ENCODE assay signal across 2 cellular contexts in the genomic region with DNA sequence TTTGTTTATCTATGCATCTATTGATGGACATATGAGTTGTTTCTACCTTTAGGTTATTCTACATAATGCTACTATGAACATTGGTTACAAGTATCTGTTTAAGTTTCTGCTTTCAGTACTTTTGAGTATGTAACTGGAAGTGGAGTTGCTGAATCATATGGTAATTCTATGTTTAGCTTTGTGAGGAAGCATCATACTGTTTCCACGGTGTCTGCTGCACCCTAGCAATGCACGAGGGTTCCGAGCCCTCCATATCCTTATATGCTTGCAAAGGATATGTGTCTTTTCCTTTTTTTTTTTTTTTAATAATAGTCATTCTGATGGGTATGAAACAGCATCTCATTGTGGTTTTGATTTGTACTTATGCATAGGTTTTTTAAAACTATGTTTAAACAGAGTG.
TF ChIP-seq lines count a peak whose summit lies in the region.

No MANE protein-coding gene starts in this region.

TF ChIP-seq in IMR-90, 13 proteins besides CTCF, POLR2A, EP300 and RAD21:
- no peak for TF ChIP-seq RFX5 (IDR thresholded peaks at IDR 0.05; ENCODE audit: low read depth, low read length)
- TF ChIP-seq SMC3 (IDR thresholded peaks at IDR 0.05; ENCODE audit: low read depth, low read length): no peak
- no peak for TF ChIP-seq CEBPB (IDR thresholded peaks at IDR 0.05; ENCODE audit: low read depth, low read length)
- TF ChIP-seq BHLHE40 (IDR thresholded peaks at IDR 0.05; ENCODE audit: low read depth, low read length): no peak
- TF ChIP-seq, protein P1, sequence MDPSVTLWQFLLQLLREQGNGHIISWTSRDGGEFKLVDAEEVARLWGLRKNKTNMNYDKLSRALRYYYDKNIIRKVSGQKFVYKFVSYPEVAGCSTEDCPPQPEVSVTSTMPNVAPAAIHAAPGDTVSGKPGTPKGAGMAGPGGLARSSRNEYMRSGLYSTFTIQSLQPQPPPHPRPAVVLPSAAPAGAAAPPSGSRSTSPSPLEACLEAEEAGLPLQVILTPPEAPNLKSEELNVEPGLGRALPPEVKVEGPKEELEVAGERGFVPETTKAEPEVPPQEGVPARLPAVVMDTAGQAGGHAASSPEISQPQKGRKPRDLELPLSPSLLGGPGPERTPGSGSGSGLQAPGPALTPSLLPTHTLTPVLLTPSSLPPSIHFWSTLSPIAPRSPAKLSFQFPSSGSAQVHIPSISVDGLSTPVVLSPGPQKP (IDR thresholded peaks at IDR 0.05; ENCODE audit: borderline replicate concordance, low read depth, low read length): no peak
- no peak for TF ChIP-seq FOS (IDR thresholded peaks at IDR 0.05; ENCODE audit: low read depth, low read length)
- no peak for TF ChIP-seq MXI1 (IDR thresholded peaks at IDR 0.05; ENCODE audit: borderline replicate concordance, low read depth, low read length)
- TF ChIP-seq RCOR1 (IDR thresholded peaks at IDR 0.05; ENCODE audit: insufficient replicate concordance, low read length): no peak
- TF ChIP-seq, protein P2, sequence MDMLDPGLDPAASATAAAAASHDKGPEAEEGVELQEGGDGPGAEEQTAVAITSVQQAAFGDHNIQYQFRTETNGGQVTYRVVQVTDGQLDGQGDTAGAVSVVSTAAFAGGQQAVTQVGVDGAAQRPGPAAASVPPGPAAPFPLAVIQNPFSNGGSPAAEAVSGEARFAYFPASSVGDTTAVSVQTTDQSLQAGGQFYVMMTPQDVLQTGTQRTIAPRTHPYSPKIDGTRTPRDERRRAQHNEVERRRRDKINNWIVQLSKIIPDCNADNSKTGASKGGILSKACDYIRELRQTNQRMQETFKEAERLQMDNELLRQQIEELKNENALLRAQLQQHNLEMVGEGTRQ (IDR thresholded peaks at IDR 0.05; ENCODE audit: low read depth, low read length): no peak
- TF ChIP-seq MAZ (IDR thresholded peaks at IDR 0.05; ENCODE audit: borderline replicate concordance, low read depth, low read length): no peak
- no peak for TF ChIP-seq MAFK (IDR thresholded peaks at IDR 0.05; ENCODE audit: low read depth, low read length)
- no peak for TF ChIP-seq NFE2L2 (IDR thresholded peaks at IDR 0.05; ENCODE audit: low read depth, low read length)

TF ChIP-seq in endothelial cell of umbilical vein, 7 proteins besides CTCF, POLR2A, EP300 and RAD21:
- TF ChIP-seq GATA2 (IDR thresholded peaks at IDR 0.05; ENCODE audit: insufficient read depth, insufficient read length, low read depth, low read length) (no peak), FOS (IDR thresholded peaks at IDR 0.05; ENCODE audit: borderline replicate concordance, insufficient read depth, low read length) (peak; percentile 35)
